Comparison of ENCODE assay signal across 1 cellular context in genomic region chr17:45432405-45433113, GRCh38.
TF ChIP-seq lines count a peak whose summit lies in the region.

A gene with protein sequence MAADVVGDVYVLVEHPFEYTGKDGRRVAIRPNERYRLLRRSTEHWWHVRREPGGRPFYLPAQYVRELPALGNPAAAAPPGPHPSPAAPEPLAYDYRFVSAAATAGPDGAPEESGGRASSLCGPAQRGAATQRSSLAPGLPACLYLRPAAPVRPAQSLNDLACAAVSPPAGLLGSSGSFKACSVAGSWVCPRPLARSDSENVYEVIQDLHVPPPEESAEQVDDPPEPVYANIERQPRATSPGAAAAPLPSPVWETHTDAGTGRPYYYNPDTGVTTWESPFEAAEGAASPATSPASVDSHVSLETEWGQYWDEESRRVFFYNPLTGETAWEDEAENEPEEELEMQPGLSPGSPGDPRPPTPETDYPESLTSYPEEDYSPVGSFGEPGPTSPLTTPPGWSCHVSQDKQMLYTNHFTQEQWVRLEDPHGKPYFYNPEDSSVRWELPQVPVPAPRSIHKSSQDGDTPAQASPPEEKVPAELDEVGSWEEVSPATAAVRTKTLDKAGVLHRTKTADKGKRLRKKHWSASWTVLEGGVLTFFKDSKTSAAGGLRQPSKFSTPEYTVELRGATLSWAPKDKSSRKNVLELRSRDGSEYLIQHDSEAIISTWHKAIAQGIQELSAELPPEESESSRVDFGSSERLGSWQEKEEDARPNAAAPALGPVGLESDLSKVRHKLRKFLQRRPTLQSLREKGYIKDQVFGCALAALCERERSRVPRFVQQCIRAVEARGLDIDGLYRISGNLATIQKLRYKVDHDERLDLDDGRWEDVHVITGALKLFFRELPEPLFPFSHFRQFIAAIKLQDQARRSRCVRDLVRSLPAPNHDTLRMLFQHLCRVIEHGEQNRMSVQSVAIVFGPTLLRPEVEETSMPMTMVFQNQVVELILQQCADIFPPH (minus strand): TSS chr17:45432870. CDS start chr17:45430279, 2,591 bp downstream.

TF ChIP-seq in HEK293, 187 proteins besides CTCF, POLR2A, EP300 and RAD21 (continued from another document):
- TF ChIP-seq ZBTB11 (tag by site-specific recombination; conservative IDR thresholded peaks at IDR 0.05; ENCODE audit: low read depth) (0 out of 2 replicates have a peak, but pooled peaks have one; percentile 22), ZNF626 (tag by site-specific recombination; IDR thresholded peaks at IDR 0.05) (no peak), ZNF354C (tag by site-specific recombination; IDR thresholded peaks at IDR 0.05; ENCODE audit: borderline replicate concordance, low read depth) (no peak), ZBTB26 (tag by site-specific recombination; optimal IDR thresholded peaks at IDR 0.05) (peak; percentile 30), HOXA7 (CRISPR knock-in tag; IDR thresholded peaks at IDR 0.05; ENCODE audit: borderline replicate concordance) (no peak), ZNF280D (tag by site-specific recombination; IDR thresholded peaks at IDR 0.05) (no peak), RBAK (tag by site-specific recombination; IDR thresholded peaks at IDR 0.05) (no peak), ZNF114 (tag by site-specific recombination; IDR thresholded peaks at IDR 0.05) (no peak), ZNF335 (tag by site-specific recombination; conservative IDR thresholded peaks at IDR 0.05) (0 out of 2 replicates have a peak, but pooled peaks have one; percentile 1), ZNF184 (tag by site-specific recombination; IDR thresholded peaks at IDR 0.05) (no peak), REPIN1 (tag by site-specific recombination; IDR thresholded peaks at IDR 0.05; ENCODE audit: low read depth) (no peak), ZBTB10 (tag by site-specific recombination; IDR thresholded peaks at IDR 0.05) (no peak)
- TF ChIP-seq, protein P1, sequence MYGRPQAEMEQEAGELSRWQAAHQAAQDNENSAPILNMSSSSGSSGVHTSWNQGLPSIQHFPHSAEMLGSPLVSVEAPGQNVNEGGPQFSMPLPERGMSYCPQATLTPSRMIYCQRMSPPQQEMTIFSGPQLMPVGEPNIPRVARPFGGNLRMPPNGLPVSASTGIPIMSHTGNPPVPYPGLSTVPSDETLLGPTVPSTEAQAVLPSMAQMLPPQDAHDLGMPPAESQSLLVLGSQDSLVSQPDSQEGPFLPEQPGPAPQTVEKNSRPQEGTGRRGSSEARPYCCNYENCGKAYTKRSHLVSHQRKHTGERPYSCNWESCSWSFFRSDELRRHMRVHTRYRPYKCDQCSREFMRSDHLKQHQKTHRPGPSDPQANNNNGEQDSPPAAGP (tag by site-specific recombination; IDR thresholded peaks at IDR 0.05): 0 out of 2 replicates have a peak, but pooled peaks have one; percentile 30
TF ChIP-seq in HEK293: peak in this region for 8.
